ENCODE assay signal across 16 cellular contexts in genomic region chr15:41955807-41956525, GRCh38. TPM values are rescaled to one million over a fixed set of nuclear protein-coding genes. Genes with fewer than 3 reads are reported as not detected.
DNase-seq lines count a peak whose midpoint lies in the region; TF ChIP-seq lines count a peak whose summit lies in the region.
"Had no signal": no experiment of that assay in that cellular context is flagged by ENCODE, and none has a peak within 500 bp of the region (broad histone marks: within the 10 kb centered on the region; RNA-seq: fewer than 3 reads in every experiment).

No MANE protein-coding gene starts in this region.

- H2BK12ac ChIP-seq in H9 (ENCODE audit: insufficient read length, low read depth, low read length) = no peak overlapping the region

- no peaks in the 10 kb centered on the region for H3K23me2 ChIP-seq in H9 (ENCODE audit: insufficient read length, low read depth, low read length, poor library complexity, severe bottlenecking)

- H3K56ac ChIP-seq in H9 (ENCODE audit: insufficient read length, low read depth, low read length) = no peak overlapping the region

- no peak overlapping the region for H3T11ph ChIP-seq in H9 (ENCODE audit: low read length)

- no peak overlapping the region for H3K4me2 ChIP-seq in H9 (ENCODE audit: insufficient read depth, insufficient read length, low read length)

- TF ChIP-seq CTCF in H9 (conservative IDR thresholded peaks at IDR 0.05) (no peak; the same call in 1 of the 3 replicates), kidney epithelial cell (IDR thresholded peaks at IDR 0.05; ENCODE audit: insufficient read depth, low read length, poor library complexity, severe bottlenecking) (peak; percentile 29), retinal pigment epithelial cell (conservative IDR thresholded peaks at IDR 0.05; ENCODE audit: low read depth, low read length) (peak; percentile 35)

- H3K4ac ChIP-seq in H9 (ENCODE audit: low read depth, low read length) = no peak overlapping the region

- H3K9me3 ChIP-seq in H9 (ENCODE audit: control insufficient read depth, low read depth, low read length) = no peaks in the 10 kb centered on the region

- no peak overlapping the region for H3K27ac ChIP-seq in H9 (ENCODE audit: insufficient read length, low read depth, low read length)
- H3K27ac ChIP-seq: parathyroid adenoma, SK-N-MC had no signal

- no peak overlapping the region for H3K14ac ChIP-seq in H9 (ENCODE audit: insufficient read depth, low read length)

- no peaks in the 10 kb centered on the region for H3K36me3 ChIP-seq in kidney epithelial cell (ENCODE audit: control insufficient read depth, insufficient read depth, low read length)

- no peaks in the 10 kb centered on the region for H3K27me3 Mint-ChIP-seq in H9 (ENCODE audit: low read depth)
- H3K27me3 Mint-ChIP-seq: CD4-positive, CD25-positive, alpha-beta regulatory T cell had no signal

- H3K4me1 Mint-ChIP-seq in H9 = peaks cover 12 to 15% of the 10 kb centered on the region in 2 experiments

- H3K79me2 ChIP-seq in H9 (ENCODE audit: insufficient read depth, low read length) = no peaks in the 10 kb centered on the region; the same call in 1 of the 2 replicates
- H3K79me2 ChIP-seq: parathyroid adenoma had no signal

- H3K36me3 Mint-ChIP-seq in H9 (ENCODE audit: insufficient read depth in 1 of 3, low read depth in 3 of 3) = peaks cover 11 to 35% (median 27%) of the 10 kb centered on the region in 3 experiments; a peak in 6 of 7 replicates

- H2AFZ ChIP-seq in H9 (ENCODE audit: low read length) = no peak overlapping the region
- H2AFZ ChIP-seq: parathyroid adenoma had no signal

- no peak overlapping the region for H3K23ac ChIP-seq in H9 (ENCODE audit: insufficient read length, low read depth, low read length)

- no peak overlapping the region for H4K8ac ChIP-seq in H9 (replicated peaks; ENCODE audit: insufficient read length, low read depth, low read length)

- no peaks in the 10 kb centered on the region for H4K20me1 ChIP-seq in H9 (ENCODE audit: control insufficient read depth, insufficient read depth, insufficient read length)

- H3K18ac ChIP-seq in H9 (ENCODE audit: insufficient read length, low read depth, low read length) = no peak overlapping the region

- H2BK15ac ChIP-seq in H9 (ENCODE audit: low read depth, low read length) = no peak overlapping the region

- no peak overlapping the region for H2BK120ac ChIP-seq in H9 (ENCODE audit: low read depth, low read length, poor library complexity, severe bottlenecking)

- H3K4me3 Mint-ChIP-seq in H9 = no peak overlapping the region
- H3K4me3 Mint-ChIP-seq: CD4-positive, CD25-positive, alpha-beta regulatory T cell had no signal

- no peak overlapping the region for H3K4me3 ChIP-seq in kidney epithelial cell (ENCODE audit: low read depth, low read length)
- H3K4me3 ChIP-seq in retinal pigment epithelial cell (ENCODE audit: low read length) = peak overlapping the region; percentile 13
- H3K4me3 ChIP-seq: lung, SK-N-MC had no signal

- H3K9ac ChIP-seq in H9 (ENCODE audit: extremely low read depth, insufficient read length, low read length) = no peak overlapping the region
- H3K9ac ChIP-seq: parathyroid adenoma had no signal

- no peak overlapping the region for H2BK5ac ChIP-seq in H9 (ENCODE audit: insufficient read length, low read length)

- peaks cover 8% of the 10 kb centered on the region for H3K79me1 ChIP-seq in H9 (ENCODE audit: insufficient read depth, low read depth, low read length, poor library complexity, severe bottlenecking)

- DNase-seq in H9 = peak; percentile 52
- peak; percentile 68 for DNase-seq in dermis blood vessel endothelial cell
- no peak for DNase-seq in kidney epithelial cell (ENCODE audit: low read depth)
- no peak for DNase-seq in retinal pigment epithelial cell (ENCODE audit: low read depth)
- DNase-seq in mucosa of gallbladder (ENCODE audit: low spot score) = no peak
- DNase-seq in NOMO-1 treated with dmso at 0.1 percent for 144 hours (lab: John Stamatoyannopoulos, UW; ENCODE audit: unreplicated experiment) = no peak
- DNase-seq in stimulated activated CD4-positive, alpha-beta T cell treated with anti-CD3 and anti-CD28 coated beads, Interleukin-2, amount 100 ng/mL, for 48 hours = no peak
- no peak for DNase-seq in DMS114 treated with DMSO at 0.1 percent for 48 hours (lab: John Stamatoyannopoulos, UW; ENCODE audit: unreplicated experiment)
- DNase-seq: CD4-positive, CD25-positive, alpha-beta regulatory T cell; foreskin melanocyte; KBM-7; stimulated activated CD4-positive, alpha-beta T cell treated with anti-CD3 and anti-CD28 coated beads, Interleukin-4, amount 100 ng/mL, for 4 hours; stimulated activated naive CD4-positive, alpha-beta T cell treated with Interleukin-2 at 50 U/mL for 16 hours had no signal

- no peak overlapping the region for H2BK20ac ChIP-seq in H9 (ENCODE audit: low read depth, low read length, poor library complexity, severe bottlenecking)

- no peaks in the 10 kb centered on the region for H3K4me1 ChIP-seq in H9 (ENCODE audit: insufficient read depth, low read length)
- H3K4me1 ChIP-seq: parathyroid adenoma had no signal

- no peaks in the 10 kb centered on the region for H3K9me3 Mint-ChIP-seq in H9
- H3K9me3 Mint-ChIP-seq: CD4-positive, CD25-positive, alpha-beta regulatory T cell had no signal

- H3K27me3 ChIP-seq in H9 (ENCODE audit: insufficient read depth, low read length) = no peaks in the 10 kb centered on the region
- H3K27me3 ChIP-seq in kidney epithelial cell (ENCODE audit: control insufficient read depth, insufficient read depth, low read length) = no peaks in the 10 kb centered on the region

- H2AK5ac ChIP-seq in H9 (ENCODE audit: insufficient read length, low read length) = no peak overlapping the region

- WGBS in H9 (ENCODE audit: extremely low coverage, insufficient read length, low lambda C conversion rate) = no CpG with 5 or more reads among the region's 21 CpGs

- H3K27ac Mint-ChIP-seq in H9 = peak overlapping the region in 1 of 3 experiments; percentile 39; a peak in 1 of 7 replicates

- no peak overlapping the region for H4K91ac ChIP-seq in H9 (ENCODE audit: insufficient read length, low read depth, low read length)

- H4K5ac ChIP-seq in H9 (ENCODE audit: insufficient read length, low read depth, low read length) = no peak overlapping the region

RNA-seq across cellular contexts. Expression of gene EHD4, which starts 16.4 kb away (rescaled TPM):
- total RNA-seq in H9 (2021) (22.9 and 24.2 TPM in 2 replicates), dermis blood vessel endothelial cell (84.4 and 128 TPM in 2 replicates), kidney epithelial cell (30.1 and 33.7 TPM in 2 replicates), mucosa of gallbladder (39.7 TPM)

Comparison
In these comparisons a context has a peak if more than half of its experiments do, and no peak if none do; other contexts are left out.
1. DNase-seq: peak in H9 (single experiment) and dermis blood vessel endothelial cell (single experiment); none in kidney epithelial cell (single experiment), retinal pigment epithelial cell (single experiment), mucosa of gallbladder (single experiment), NOMO-1 treated with dmso at 0.1 percent for 144 hours (single experiment), stimulated activated CD4-positive, alpha-beta T cell treated with anti-CD3 and anti-CD28 coated beads, Interleukin-2, amount 100 ng/mL, for 48 hours (0 of 2) and DMS114 treated with DMSO at 0.1 percent for 48 hours (single experiment).